ENCODE assay signal across 31 cellular contexts in genomic region chr2:62956646-62957045, GRCh38.
"Had no signal": no experiment of that assay in that cellular context is flagged by ENCODE, and none has a peak within 500 bp of the region (broad histone marks: within the 10 kb centered on the region; RNA-seq: fewer than 3 reads in every experiment).

No MANE protein-coding gene starts in this region.

- H3K4me1 Mint-ChIP-seq: activated CD4-positive, alpha-beta memory T cell treated with anti-CD3 and anti-CD28 coated beads, Interleukin-2, amount 10 ng/mL, durations not matched to agents 7 days and 5 days; activated CD4-positive, alpha-beta T cell treated with anti-CD3 and anti-CD28 coated beads, Interleukin-2, amount 10 ng/mL, durations not matched to agents 7 days and 5 days; immature natural killer cell; naive B cell; nephron progenitor cell; stimulated activated effector memory CD8-positive, alpha-beta T cell treated with anti-CD3 and anti-CD28 coated beads, Interleukin-12 subunit alpha, Interleukin-12 subunit beta, amount 100 ng/mL, for 72 hours had no signal

- H3K36me3 ChIP-seq: neutrophil, thoracic aorta, uterus had no signal

- H3K27me3 ChIP-seq: brain microvascular endothelial cell, foreskin keratinocyte, heart left ventricle, neutrophil, uterus had no signal

- H3K4me3 ChIP-seq: heart left ventricle, skin epidermis, thoracic aorta, uterus had no signal

- DNase-seq: activated CD4-positive, alpha-beta memory T cell treated with anti-CD3 and anti-CD28 coated beads, Interleukin-2, amount 10 ng/mL, durations not matched to agents 7 days and 5 days; activated CD4-positive, alpha-beta T cell treated with anti-CD3 and anti-CD28 coated beads, Interleukin-2, amount 10 ng/mL, durations not matched to agents 7 days and 5 days; activated CD4-positive, CD25-positive, alpha-beta regulatory T cell treated with anti-CD3 and anti-CD28 coated beads, Interleukin-2, amount 50 U/mL, for 72 hours; activated CD8-positive, alpha-beta memory T cell treated with anti-CD3 and anti-CD28 coated beads, Interleukin-2, amount 50 U/mL, for 48 hours; activated gamma-delta T cell treated with Interleukin-2 at 50 U/mL for 16 hours; activated naive CD4-positive, alpha-beta T cell treated with anti-CD3 and anti-CD28 coated beads, Interleukin-2, amount 50 U/mL, for 16 hours; activated T-cell treated with anti-CD3 and anti-CD28 coated beads, Interleukin-2, amount 50 U/mL, for 24 hours; amniotic stem cell; brain microvascular endothelial cell; endodermal cell; foreskin keratinocyte; heart left ventricle; hypothalamus; immature natural killer cell; kidney; left colon; mammary epithelial cell; naive B cell; nephron progenitor cell; stimulated activated CD4-positive, alpha-beta T cell treated with anti-CD3 and anti-CD28 coated beads, Interleukin-4, amount 100 ng/mL, for 24 hours; trophoblast cell; uterus had no signal

- H3K4me3 Mint-ChIP-seq: activated CD4-positive, alpha-beta memory T cell treated with anti-CD3 and anti-CD28 coated beads, Interleukin-2, amount 10 ng/mL, durations not matched to agents 7 days and 5 days; activated CD4-positive, alpha-beta T cell treated with anti-CD3 and anti-CD28 coated beads, Interleukin-2, amount 10 ng/mL, durations not matched to agents 7 days and 5 days; activated T-cell treated with anti-CD3 and anti-CD28 coated beads, Interleukin-2, amount 50 U/mL, for 24 hours; dendritic cell treated with granulocyte-macrophage colony-stimulating factor and Interleukin-4, amounts not matched to agents 40 ng/mL and 50 ng/mL, for 4 days; endodermal cell; immature natural killer cell; naive B cell; nephron progenitor cell; stimulated activated effector memory CD8-positive, alpha-beta T cell treated with anti-CD3 and anti-CD28 coated beads, Interleukin-12 subunit alpha, Interleukin-12 subunit beta, amount 100 ng/mL, for 72 hours; stimulated activated naive CD8-positive, alpha-beta T cell treated with anti-CD3 and anti-CD28 coated beads, Interleukin-15, Interleukin-2, amounts not matched to agents 100 ng/mL and 50 ng/mL, for 24 hours had no signal

- H3K27me3 Mint-ChIP-seq: activated CD4-positive, alpha-beta memory T cell treated with anti-CD3 and anti-CD28 coated beads, Interleukin-2, amount 10 ng/mL, durations not matched to agents 7 days and 5 days; activated CD4-positive, alpha-beta T cell treated with anti-CD3 and anti-CD28 coated beads, Interleukin-2, amount 10 ng/mL, durations not matched to agents 7 days and 5 days; activated T-cell treated with anti-CD3 and anti-CD28 coated beads, Interleukin-2, amount 50 U/mL, for 24 hours; dendritic cell treated with granulocyte-macrophage colony-stimulating factor and Interleukin-4, amounts not matched to agents 40 ng/mL and 50 ng/mL, for 4 days; naive B cell; progenitor cell of endocrine pancreas; stimulated activated naive CD8-positive, alpha-beta T cell treated with anti-CD3 and anti-CD28 coated beads, Interleukin-15, Interleukin-2, amounts not matched to agents 100 ng/mL and 50 ng/mL, for 24 hours had no signal

- ATAC-seq: esophagus mucosa; foreskin keratinocyte; heart left ventricle; left colon; sciatic nerve; stimulated activated effector memory CD8-positive, alpha-beta T cell treated with anti-CD3 and anti-CD28 coated beads, Interleukin-12 subunit alpha, Interleukin-12 subunit beta, amount 100 ng/mL, for 72 hours had no signal

- H3K9me3 ChIP-seq: heart left ventricle, neutrophil, thoracic aorta, uterus had no signal

- H3K4me1 ChIP-seq: foreskin keratinocyte, uterus had no signal

- H3K27ac Mint-ChIP-seq: activated CD4-positive, alpha-beta memory T cell treated with anti-CD3 and anti-CD28 coated beads, Interleukin-2, amount 10 ng/mL, durations not matched to agents 7 days and 5 days; activated CD4-positive, alpha-beta T cell treated with anti-CD3 and anti-CD28 coated beads, Interleukin-2, amount 10 ng/mL, durations not matched to agents 7 days and 5 days; activated T-cell treated with anti-CD3 and anti-CD28 coated beads, Interleukin-2, amount 50 U/mL, for 24 hours; dendritic cell treated with granulocyte-macrophage colony-stimulating factor and Interleukin-4, amounts not matched to agents 40 ng/mL and 50 ng/mL, for 4 days; endodermal cell; immature natural killer cell; naive B cell; nephron progenitor cell; progenitor cell of endocrine pancreas; stimulated activated effector memory CD8-positive, alpha-beta T cell treated with anti-CD3 and anti-CD28 coated beads, Interleukin-12 subunit alpha, Interleukin-12 subunit beta, amount 100 ng/mL, for 72 hours; stimulated activated naive CD8-positive, alpha-beta T cell treated with anti-CD3 and anti-CD28 coated beads, Interleukin-15, Interleukin-2, amounts not matched to agents 100 ng/mL and 50 ng/mL, for 24 hours had no signal

- H3K9me3 Mint-ChIP-seq: activated CD4-positive, alpha-beta memory T cell treated with anti-CD3 and anti-CD28 coated beads, Interleukin-2, amount 10 ng/mL, durations not matched to agents 7 days and 5 days; activated CD4-positive, alpha-beta T cell treated with anti-CD3 and anti-CD28 coated beads, Interleukin-2, amount 10 ng/mL, durations not matched to agents 7 days and 5 days; activated T-cell treated with anti-CD3 and anti-CD28 coated beads, Interleukin-2, amount 50 U/mL, for 24 hours; dendritic cell treated with granulocyte-macrophage colony-stimulating factor and Interleukin-4, amounts not matched to agents 40 ng/mL and 50 ng/mL, for 4 days; endodermal cell; immature natural killer cell; naive B cell; nephron progenitor cell; stimulated activated effector memory CD8-positive, alpha-beta T cell treated with anti-CD3 and anti-CD28 coated beads, Interleukin-12 subunit alpha, Interleukin-12 subunit beta, amount 100 ng/mL, for 72 hours; stimulated activated naive CD8-positive, alpha-beta T cell treated with anti-CD3 and anti-CD28 coated beads, Interleukin-15, Interleukin-2, amounts not matched to agents 100 ng/mL and 50 ng/mL, for 24 hours had no signal

- H3K27ac ChIP-seq: brain microvascular endothelial cell, foreskin keratinocyte, heart left ventricle, neutrophil, skin epidermis, thoracic aorta, uterus had no signal
